Comparison of ENCODE assay signal across 9 cellular contexts in genomic region chr7:105399043-105399725, GRCh38. TPM values are rescaled to one million over a fixed set of nuclear protein-coding genes. Genes with fewer than 3 reads are reported as not detected.
DNase-seq lines count a peak whose midpoint lies in the region; ATAC-seq and TF ChIP-seq lines count a peak whose summit lies in the region.
"Had no signal": no experiment of that assay in that cellular context is flagged by ENCODE, and none has a peak within 500 bp of the region (broad histone marks: within the 10 kb centered on the region; RNA-seq: fewer than 3 reads in every experiment).

No MANE protein-coding gene starts in this region.

- H3K18ac ChIP-seq in mesendoderm (ENCODE audit: low read length), result no peak overlapping the region

- H3K23ac ChIP-seq in mesendoderm (ENCODE audit: low read length), result no peak overlapping the region

- no peak overlapping the region for H3K4ac ChIP-seq in mesendoderm (ENCODE audit: low read depth, low read length)

- no peak overlapping the region for H2AFZ ChIP-seq in neural cell (ENCODE audit: low read depth, low read length)

- H3K4me1 Mint-ChIP-seq in chondrocyte (ENCODE audit: low read depth), result peaks cover 12% of the 10 kb centered on the region
- peaks cover 7% of the 10 kb centered on the region for H3K4me1 Mint-ChIP-seq in activated T-cell treated with anti-CD3 and anti-CD28 coated beads, Interleukin-2, amount 50 U/mL, for 72 hours (ENCODE audit: low read depth)
- no peaks in the 10 kb centered on the region for H3K4me1 Mint-ChIP-seq in activated CD4-positive, alpha-beta T cell treated with anti-CD3 and anti-CD28 coated beads, Interleukin-2, amount 10 ng/mL, durations not matched to agents 24 days and 14 days

- H3K4me3 ChIP-seq in neural cell (ENCODE audit: low read length) (no peak overlapping the region), mesendoderm (ENCODE audit: low read length) (no peak overlapping the region)

- H3K4me1 ChIP-seq in mesendoderm (ENCODE audit: control insufficient read depth, low read depth, low read length), result no peaks in the 10 kb centered on the region

- H3K27ac Mint-ChIP-seq in chondrocyte (ENCODE audit: unreplicated experiment), result no peak overlapping the region
- no peak overlapping the region for H3K27ac Mint-ChIP-seq in activated T-cell treated with anti-CD3 and anti-CD28 coated beads, Interleukin-2, amount 50 U/mL, for 72 hours
- no peak overlapping the region for H3K27ac Mint-ChIP-seq in activated CD4-positive, alpha-beta T cell treated with anti-CD3 and anti-CD28 coated beads, Interleukin-2, amount 10 ng/mL, durations not matched to agents 24 days and 14 days

- no peak for TF ChIP-seq EP300 in neural cell (conservative IDR thresholded peaks at IDR 0.05; ENCODE audit: poor library complexity, severe bottlenecking)

- H3K27ac ChIP-seq in neural cell (ENCODE audit: low read length) (no peak overlapping the region), mesendoderm (ENCODE audit: low read depth, low read length) (no peak overlapping the region)
- H3K27ac ChIP-seq: KMS-11 had no signal

- peak; percentile 36 for DNase-seq in EL
- DNase-seq in NCI-H1694 (lab: John Stamatoyannopoulos, UW), result peak; percentile 41
- no peak for DNase-seq in chondrocyte (ENCODE audit: low spot score)
- no peak for DNase-seq in activated T-cell treated with anti-CD3 and anti-CD28 coated beads, Interleukin-2, amount 50 U/mL, for 72 hours
- DNase-seq in stimulated activated naive CD4-positive, alpha-beta T cell treated with Interleukin-2 at 50 U/mL for 16 hours (lab: John Stamatoyannopoulos, UW), result no peak
- no peak for DNase-seq in activated CD4-positive, alpha-beta T cell treated with anti-CD3 and anti-CD28 coated beads, Interleukin-2, amount 10 ng/mL, durations not matched to agents 24 days and 14 days
- DNase-seq in mesendoderm, result no peak

- no CpG with 5 or more reads among the region's 3 CpGs for WGBS in mesendoderm (ENCODE audit: extremely low coverage, insufficient coverage, low lambda C conversion rate)

- H2BK15ac ChIP-seq in mesendoderm (replicated peaks; ENCODE audit: low read depth), result no peak overlapping the region

- no peak overlapping the region for H3K56ac ChIP-seq in mesendoderm (ENCODE audit: low read length)

- peak; percentile 39 for TF ChIP-seq RAD21 in neural cell (conservative IDR thresholded peaks at IDR 0.05)

- intact Hi-C loops in activated CD4-positive, alpha-beta T cell treated with anti-CD3 and anti-CD28 coated beads, Interleukin-2, amount 10 ng/mL, durations not matched to agents 24 days and 14 days (cut with micrococcal nuclease), result no loop called here

- H2BK120ac ChIP-seq in mesendoderm (ENCODE audit: low read depth, low read length), result no peak overlapping the region

- H2BK5ac ChIP-seq in mesendoderm (ENCODE audit: low read length), result no peak overlapping the region

- no peaks in the 10 kb centered on the region for H3K9me3 ChIP-seq in neural cell (ENCODE audit: low read length)

- TF ChIP-seq CTCF in chondrocyte (IDR thresholded peaks at IDR 0.05) (peak; percentile 84), neural cell (IDR thresholded peaks at IDR 0.05; ENCODE audit: poor library complexity, severe bottlenecking) (no peak)

- no peak overlapping the region for H4K5ac ChIP-seq in mesendoderm (ENCODE audit: low read length)

- H3F3A ChIP-seq in neural cell (ENCODE audit: insufficient read depth, low read length, poor library complexity, severe bottlenecking), result no peaks in the 10 kb centered on the region

- H4K8ac ChIP-seq in mesendoderm (ENCODE audit: low read depth, low read length), result no peak overlapping the region

- H3K79me2 ChIP-seq in neural cell (replicated peaks; ENCODE audit: insufficient read depth, low read length) (no peaks in the 10 kb centered on the region), mesendoderm (ENCODE audit: control insufficient read depth, insufficient read depth, low read length) (no peaks in the 10 kb centered on the region)

- H3K27me3 ChIP-seq in neural cell (ENCODE audit: insufficient read depth, low read depth, low read length) (no peaks in the 10 kb centered on the region), mesendoderm (ENCODE audit: insufficient read depth, low read length, poor library complexity) (no peaks in the 10 kb centered on the region)

- H4K20me1 ChIP-seq in neural cell (ENCODE audit: insufficient read depth), result no peaks in the 10 kb centered on the region

- H3K4me2 ChIP-seq in neural cell (ENCODE audit: low read length) (no peak overlapping the region), mesendoderm (ENCODE audit: low read length) (no peak overlapping the region)
- H3K4me2 ChIP-seq: KMS-11 had no signal

- no peaks in the 10 kb centered on the region for H3K79me1 ChIP-seq in mesendoderm (ENCODE audit: low read length)

- no peaks in the 10 kb centered on the region for H3K9me2 ChIP-seq in neural cell (ENCODE audit: insufficient read depth, low read length)

- H2AK5ac ChIP-seq in mesendoderm (ENCODE audit: low read length), result no peak overlapping the region

- H3K9me3 Mint-ChIP-seq in chondrocyte (ENCODE audit: low read depth), result no peaks in the 10 kb centered on the region
- no peaks in the 10 kb centered on the region for H3K9me3 Mint-ChIP-seq in activated T-cell treated with anti-CD3 and anti-CD28 coated beads, Interleukin-2, amount 50 U/mL, for 72 hours
- no peaks in the 10 kb centered on the region for H3K9me3 Mint-ChIP-seq in activated CD4-positive, alpha-beta T cell treated with anti-CD3 and anti-CD28 coated beads, Interleukin-2, amount 10 ng/mL, durations not matched to agents 24 days and 14 days

- H3K4me3 Mint-ChIP-seq in chondrocyte (ENCODE audit: unreplicated experiment), result no peak overlapping the region
- no peak overlapping the region for H3K4me3 Mint-ChIP-seq in activated T-cell treated with anti-CD3 and anti-CD28 coated beads, Interleukin-2, amount 50 U/mL, for 72 hours
- H3K4me3 Mint-ChIP-seq in activated CD4-positive, alpha-beta T cell treated with anti-CD3 and anti-CD28 coated beads, Interleukin-2, amount 10 ng/mL, durations not matched to agents 24 days and 14 days, result no peak overlapping the region

- H3K36me3 ChIP-seq in neural cell (ENCODE audit: insufficient read depth, low read length) (no peaks in the 10 kb centered on the region), mesendoderm (ENCODE audit: control insufficient read depth, insufficient read depth, low read length) (no peaks in the 10 kb centered on the region)

- ATAC-seq in activated T-cell treated with anti-CD3 and anti-CD28 coated beads, Interleukin-2, amount 50 U/mL, for 72 hours (replicated peaks in 1 of 2), result no peak

- no peaks in the 10 kb centered on the region for H3K36me3 Mint-ChIP-seq in chondrocyte (ENCODE audit: low read depth)
- H3K36me3 Mint-ChIP-seq in activated T-cell treated with anti-CD3 and anti-CD28 coated beads, Interleukin-2, amount 50 U/mL, for 72 hours (ENCODE audit: insufficient read depth in 2 of 2), result no peaks in the 10 kb centered on the region
- H3K36me3 Mint-ChIP-seq in activated CD4-positive, alpha-beta T cell treated with anti-CD3 and anti-CD28 coated beads, Interleukin-2, amount 10 ng/mL, durations not matched to agents 24 days and 14 days (ENCODE audit: low read depth), result no peaks in the 10 kb centered on the region

- no peak overlapping the region for H3K9ac ChIP-seq in neural cell (ENCODE audit: low read length)
- H3K9ac ChIP-seq in mesendoderm (ENCODE audit: low read length), result no peak overlapping the region
- H3K9ac ChIP-seq: KMS-11 had no signal

- H3K27me3 Mint-ChIP-seq in chondrocyte (ENCODE audit: low read depth), result no peaks in the 10 kb centered on the region
- no peaks in the 10 kb centered on the region for H3K27me3 Mint-ChIP-seq in activated T-cell treated with anti-CD3 and anti-CD28 coated beads, Interleukin-2, amount 50 U/mL, for 72 hours (ENCODE audit: low read depth)
- no peaks in the 10 kb centered on the region for H3K27me3 Mint-ChIP-seq in activated CD4-positive, alpha-beta T cell treated with anti-CD3 and anti-CD28 coated beads, Interleukin-2, amount 10 ng/mL, durations not matched to agents 24 days and 14 days

TF ChIP-seq in neural cell, 6 proteins besides CTCF, POLR2A, EP300 and RAD21:
- TF ChIP-seq MXI1 (conservative IDR thresholded peaks at IDR 0.05; ENCODE audit: poor library complexity, severe bottlenecking) (no peak), SMC3 (conservative IDR thresholded peaks at IDR 0.05; ENCODE audit: poor library complexity) (peak; percentile 37)

RNA-seq across cellular contexts. Expression of gene SRPK2, which starts 10.5 kb away (rescaled TPM):
- 56.0 to 58.6 TPM (median 58.5 TPM) in 3 replicates for total RNA-seq in chondrocyte
- 71.3 and 118 TPM in 2 replicates for polyA plus RNA-seq in neural cell
- polyA minus RNA-seq in neural cell, result 170 and 171 TPM in 2 replicates
- total RNA-seq in activated T-cell treated with anti-CD3 and anti-CD28 coated beads, Interleukin-2, amount 50 U/mL, for 72 hours, result 10 to 100 TPM; 45.4 to 51.0 TPM
- total RNA-seq in activated CD4-positive, alpha-beta T cell treated with anti-CD3 and anti-CD28 coated beads, Interleukin-2, amount 10 ng/mL, durations not matched to agents 24 days and 14 days, result 47.4 and 52.3 TPM in 2 replicates
- 29.8 TPM for polyA plus RNA-seq in mesendoderm (2013, experiment 1 of 2)
- polyA plus RNA-seq in mesendoderm (2013, experiment 2 of 2), result 30.6 TPM

Comparison
In these comparisons a context has a peak if more than half of its experiments do, and no peak if none do; other contexts are left out.
1. DNase-seq: peak in EL (single experiment) and NCI-H1694 (single experiment); none in chondrocyte (single experiment), activated T-cell treated with anti-CD3 and anti-CD28 coated beads, Interleukin-2, amount 50 U/mL, for 72 hours (0 of 2), stimulated activated naive CD4-positive, alpha-beta T cell treated with Interleukin-2 at 50 U/mL for 16 hours (single experiment), activated CD4-positive, alpha-beta T cell treated with anti-CD3 and anti-CD28 coated beads, Interleukin-2, amount 10 ng/mL, durations not matched to agents 24 days and 14 days (single experiment) and mesendoderm (single experiment).